ENCODE assay signal across 1 cellular context in the genomic region with DNA sequence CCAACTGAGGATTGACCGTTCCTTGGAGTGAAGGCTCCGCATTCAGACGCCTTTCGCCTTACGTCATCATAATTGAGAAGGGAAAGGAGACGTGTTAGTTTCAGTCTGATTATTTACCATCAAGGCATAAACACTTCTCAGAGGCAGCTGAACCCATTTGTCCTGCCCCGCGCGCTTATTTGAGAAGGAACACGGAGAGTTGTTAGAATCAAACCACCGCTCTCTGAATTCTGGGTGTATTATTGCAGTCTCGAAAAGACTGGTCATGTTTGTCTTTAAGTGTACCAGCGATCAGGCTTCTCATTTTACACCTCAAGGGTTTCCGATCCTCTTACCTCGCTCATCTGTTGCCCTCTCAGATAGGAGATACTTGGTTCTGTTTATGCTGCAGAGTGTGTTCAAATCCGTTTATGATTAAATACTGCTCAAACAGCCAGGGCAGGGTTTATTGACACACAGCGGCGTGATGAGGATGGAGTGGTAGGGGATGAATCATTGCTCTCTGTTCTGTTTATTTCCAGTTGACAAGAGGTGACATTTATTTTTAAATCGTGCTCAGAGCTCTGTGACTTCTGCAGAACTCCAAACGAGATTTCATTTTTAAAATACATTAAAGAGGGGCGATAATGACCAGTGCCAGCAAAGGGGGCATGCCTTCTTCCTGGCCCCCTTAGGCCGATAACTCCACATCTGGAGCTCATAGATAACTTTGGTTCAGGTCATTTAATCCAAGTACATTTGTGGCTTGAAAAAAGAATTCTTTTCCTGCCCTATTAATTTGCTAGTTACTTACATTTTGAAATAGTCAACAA.
A peak's percentile ranks its signal among the peaks of the same experiment; 100 is the strongest.
TF ChIP-seq lines count a peak whose summit lies in the region.

No MANE protein-coding gene starts in this region.

TF ChIP-seq in K562, 482 proteins besides CTCF, POLR2A, EP300 and RAD21 (continued from another document):
- no peak for TF ChIP-seq ZNF143 (CRISPR knock-in tag; IDR thresholded peaks at IDR 0.05)
- TF ChIP-seq, protein P1, sequence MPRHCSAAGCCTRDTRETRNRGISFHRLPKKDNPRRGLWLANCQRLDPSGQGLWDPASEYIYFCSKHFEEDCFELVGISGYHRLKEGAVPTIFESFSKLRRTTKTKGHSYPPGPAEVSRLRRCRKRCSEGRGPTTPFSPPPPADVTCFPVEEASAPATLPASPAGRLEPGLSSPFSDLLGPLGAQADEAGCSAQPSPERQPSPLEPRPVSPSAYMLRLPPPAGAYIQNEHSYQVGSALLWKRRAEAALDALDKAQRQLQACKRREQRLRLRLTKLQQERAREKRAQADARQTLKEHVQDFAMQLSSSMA (CRISPR knock-in tag; IDR thresholded peaks at IDR 0.05) = no peak
- no peak for TF ChIP-seq ZNF41 (CRISPR knock-in tag; conservative IDR thresholded peaks at IDR 0.05)
- TF ChIP-seq TAF7 (tag; IDR thresholded peaks at IDR 0.05) = no peak
- 0 out of 2 replicates have a peak, but pooled peaks have one; percentile 16 for TF ChIP-seq ZNF766 (CRISPR knock-in tag; conservative IDR thresholded peaks at IDR 0.05)
- TF ChIP-seq RUNX1 (IDR thresholded peaks at IDR 0.05; ENCODE audit: low read depth) = no peak
- no peak for TF ChIP-seq ZFX (CRISPR knock-in tag; IDR thresholded peaks at IDR 0.05)
- TF ChIP-seq, protein P2, sequence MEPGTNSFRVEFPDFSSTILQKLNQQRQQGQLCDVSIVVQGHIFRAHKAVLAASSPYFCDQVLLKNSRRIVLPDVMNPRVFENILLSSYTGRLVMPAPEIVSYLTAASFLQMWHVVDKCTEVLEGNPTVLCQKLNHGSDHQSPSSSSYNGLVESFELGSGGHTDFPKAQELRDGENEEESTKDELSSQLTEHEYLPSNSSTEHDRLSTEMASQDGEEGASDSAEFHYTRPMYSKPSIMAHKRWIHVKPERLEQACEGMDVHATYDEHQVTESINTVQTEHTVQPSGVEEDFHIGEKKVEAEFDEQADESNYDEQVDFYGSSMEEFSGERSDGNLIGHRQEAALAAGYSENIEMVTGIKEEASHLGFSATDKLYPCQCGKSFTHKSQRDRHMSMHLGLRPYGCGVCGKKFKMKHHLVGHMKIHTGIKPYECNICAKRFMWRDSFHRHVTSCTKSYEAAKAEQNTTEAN (CRISPR knock-in tag; IDR thresholded peaks at IDR 0.05) = no peak
- TF ChIP-seq DDX20 (tag; IDR thresholded peaks at IDR 0.05; ENCODE audit: low read depth) = no peak
- no peak for TF ChIP-seq FUS (optimal IDR thresholded peaks at IDR 0.05; ENCODE audit: low read depth, low read length)
- no peak for TF ChIP-seq HDAC1 (IDR thresholded peaks at IDR 0.05)
- no peak for TF ChIP-seq RBM25 (IDR thresholded peaks at IDR 0.05; ENCODE audit: low read depth, low read length, severe bottlenecking)
- no peak for TF ChIP-seq ARHGAP35 (IDR thresholded peaks at IDR 0.05; ENCODE audit: partially characterized antibody)
- TF ChIP-seq, protein P3, sequence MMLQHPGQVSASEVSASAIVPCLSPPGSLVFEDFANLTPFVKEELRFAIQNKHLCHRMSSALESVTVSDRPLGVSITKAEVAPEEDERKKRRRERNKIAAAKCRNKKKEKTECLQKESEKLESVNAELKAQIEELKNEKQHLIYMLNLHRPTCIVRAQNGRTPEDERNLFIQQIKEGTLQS (IDR thresholded peaks at IDR 0.05) = 0 out of 2 replicates have a peak, but pooled peaks have one; percentile 10
- TF ChIP-seq, protein P3 (CRISPR knock-in tag; conservative IDR thresholded peaks at IDR 0.05) = no peak
- peak; percentile 34 for TF ChIP-seq DPF2 (IDR thresholded peaks at IDR 0.05)
- no peak for TF ChIP-seq CBX8 (IDR thresholded peaks at IDR 0.05; ENCODE audit: borderline replicate concordance, extremely low read depth, low read depth, low read length, poor library complexity, severe bottlenecking)
- TF ChIP-seq ZNF354B (CRISPR knock-in tag; IDR thresholded peaks at IDR 0.05) = no peak
- TF ChIP-seq RAD51 (IDR thresholded peaks at IDR 0.05; ENCODE audit: borderline replicate concordance, low read depth) = no peak
- TF ChIP-seq TRIM24 (IDR thresholded peaks at IDR 0.05) = no peak
- TF ChIP-seq MEF2D (tag; conservative IDR thresholded peaks at IDR 0.05; ENCODE audit: low read depth) = no peak
- TF ChIP-seq, protein P4, sequence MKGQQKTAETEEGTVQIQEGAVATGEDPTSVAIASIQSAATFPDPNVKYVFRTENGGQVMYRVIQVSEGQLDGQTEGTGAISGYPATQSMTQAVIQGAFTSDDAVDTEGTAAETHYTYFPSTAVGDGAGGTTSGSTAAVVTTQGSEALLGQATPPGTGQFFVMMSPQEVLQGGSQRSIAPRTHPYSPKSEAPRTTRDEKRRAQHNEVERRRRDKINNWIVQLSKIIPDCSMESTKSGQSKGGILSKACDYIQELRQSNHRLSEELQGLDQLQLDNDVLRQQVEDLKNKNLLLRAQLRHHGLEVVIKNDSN (CRISPR knock-in tag; IDR thresholded peaks at IDR 0.05) = no peak
- no peak for TF ChIP-seq BRCA1 (IDR thresholded peaks at IDR 0.05)
- TF ChIP-seq BRCA1 (CRISPR knock-in tag; IDR thresholded peaks at IDR 0.05) = no peak
- no peak for TF ChIP-seq ZNF551 (CRISPR knock-in tag; IDR thresholded peaks at IDR 0.05)
- no peak for TF ChIP-seq ZNF146 (CRISPR knock-in tag; IDR thresholded peaks at IDR 0.05; ENCODE audit: unreplicated experiment)
- TF ChIP-seq, protein P5, sequence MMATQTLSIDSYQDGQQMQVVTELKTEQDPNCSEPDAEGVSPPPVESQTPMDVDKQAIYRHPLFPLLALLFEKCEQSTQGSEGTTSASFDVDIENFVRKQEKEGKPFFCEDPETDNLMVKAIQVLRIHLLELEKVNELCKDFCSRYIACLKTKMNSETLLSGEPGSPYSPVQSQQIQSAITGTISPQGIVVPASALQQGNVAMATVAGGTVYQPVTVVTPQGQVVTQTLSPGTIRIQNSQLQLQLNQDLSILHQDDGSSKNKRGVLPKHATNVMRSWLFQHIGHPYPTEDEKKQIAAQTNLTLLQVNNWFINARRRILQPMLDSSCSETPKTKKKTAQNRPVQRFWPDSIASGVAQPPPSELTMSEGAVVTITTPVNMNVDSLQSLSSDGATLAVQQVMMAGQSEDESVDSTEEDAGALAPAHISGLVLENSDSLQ (IDR thresholded peaks at IDR 0.05) = peak; percentile 58
